ENCODE assay signal across 27 cellular contexts in genomic region chr5:61905635-61906034, GRCh38.
"Had no signal": no experiment of that assay in that cellular context is flagged by ENCODE, and none has a peak within 500 bp of the region (broad histone marks: within the 10 kb centered on the region; RNA-seq: fewer than 3 reads in every experiment).

No MANE protein-coding gene starts in this region.

- H3K27ac ChIP-seq: heart right ventricle, hepatocyte, lower lobe of right lung, pancreas, prostate gland, right lobe of liver, skin epidermis, stomach, suprapubic skin, thoracic aorta, tibial artery, upper lobe of right lung had no signal

- H3K79me2 ChIP-seq: hepatocyte had no signal

- H3K36me3 ChIP-seq: heart right ventricle, lower lobe of right lung, pancreas, prostate gland, right lobe of liver, stomach, suprapubic skin, thoracic aorta, tibial artery, upper lobe of right lung had no signal

- ATAC-seq: lower lobe of right lung; naive thymus-derived CD4-positive, alpha-beta T cell; pancreas; right lobe of liver; stimulated activated naive B cell treated with anti-CD40 and anti-IgM and Interleukin-4, amounts not matched to agents 10 μg/mL and 1 μg/mL and 100 μg/mL, for 72 hours; stimulated activated naive CD8-positive, alpha-beta T cell treated with anti-CD3 and anti-CD28 coated beads, Interleukin-15, Interleukin-2, amounts not matched to agents 100 U/mL and 50 U/mL, for 24 hours; upper lobe of right lung had no signal

- H3K9me3 ChIP-seq: heart right ventricle, lower lobe of right lung, pancreas, prostate gland, right lobe of liver, stomach, suprapubic skin, thoracic aorta, tibial artery, upper lobe of right lung had no signal

- H3K27ac Mint-ChIP-seq: mesothelial cell of epicardium; naive thymus-derived CD4-positive, alpha-beta T cell; natural killer cell treated with Interleukin-12 subunit alpha and Interleukin-12 subunit beta and Interleukin-15 and Interleukin-18, amount 100 ng/mL, for 72 hours; stimulated activated naive B cell treated with anti-CD40 and anti-IgM and Interleukin-4, amounts not matched to agents 10 μg/mL and 1 μg/mL and 100 μg/mL, for 72 hours had no signal

- H3K9me3 Mint-ChIP-seq: mesothelial cell of epicardium; natural killer cell treated with Interleukin-12 subunit alpha and Interleukin-12 subunit beta and Interleukin-15 and Interleukin-18, amount 100 ng/mL, for 72 hours had no signal

- H3K4me2 ChIP-seq: hepatocyte had no signal

- H3K27me3 Mint-ChIP-seq: natural killer cell treated with Interleukin-12 subunit alpha and Interleukin-12 subunit beta and Interleukin-15 and Interleukin-18, amount 100 ng/mL, for 72 hours had no signal

- H2AFZ ChIP-seq: hepatocyte had no signal

- H3K4me1 ChIP-seq: lower lobe of right lung, pancreas, prostate gland, right lobe of liver, stomach, suprapubic skin, tibial artery, upper lobe of right lung had no signal

- H3K4me3 Mint-ChIP-seq: mesothelial cell of epicardium; naive thymus-derived CD4-positive, alpha-beta T cell; natural killer cell treated with Interleukin-12 subunit alpha and Interleukin-12 subunit beta and Interleukin-15 and Interleukin-18, amount 100 ng/mL, for 72 hours; stimulated activated naive B cell treated with anti-CD40 and anti-IgM and Interleukin-4, amounts not matched to agents 10 μg/mL and 1 μg/mL and 100 μg/mL, for 72 hours had no signal

- H3K4me3 ChIP-seq: heart right ventricle, hepatocyte, lower lobe of right lung, pancreas, prostate gland, right lobe of liver, skin epidermis, stomach, suprapubic skin, thoracic aorta, tibial artery, upper lobe of right lung had no signal

- H3K27me3 ChIP-seq: heart right ventricle, hepatocyte, pancreas, right lobe of liver, stomach, suprapubic skin, tibial artery, upper lobe of right lung had no signal

- H3K36me3 Mint-ChIP-seq: mesothelial cell of epicardium; naive thymus-derived CD4-positive, alpha-beta T cell; natural killer cell treated with Interleukin-12 subunit alpha and Interleukin-12 subunit beta and Interleukin-15 and Interleukin-18, amount 100 ng/mL, for 72 hours; stimulated activated naive B cell treated with anti-CD40 and anti-IgM and Interleukin-4, amounts not matched to agents 10 μg/mL and 1 μg/mL and 100 μg/mL, for 72 hours had no signal

- DNase-seq: heart right ventricle; islet precursor cell; lower lobe of right lung; mammary epithelial cell; mesendoderm; naive thymus-derived CD4-positive, alpha-beta T cell; nucleus accumbens; pancreas; posterior cingulate gyrus; right lobe of liver; stimulated activated CD4-positive, alpha-beta T cell treated with anti-CD3 and anti-CD28 coated beads, Interleukin-12 subunit alpha, Interleukin-12 subunit beta, amount 100 ng/mL, for 4 hours; stimulated activated CD4-positive, alpha-beta T cell treated with anti-CD3 and anti-CD28 coated beads, Interleukin-15, amount 100 ng/mL, for 24 hours; stimulated activated CD4-positive, alpha-beta T cell treated with anti-CD3 and anti-CD28 coated beads, Interleukin-2, amount 100 ng/mL, for 24 hours; stimulated activated CD4-positive, alpha-beta T cell treated with anti-CD3 and anti-CD28 coated beads, Interleukin-4, amount 100 ng/mL, for 1 hour; stimulated activated naive B cell treated with anti-CD40 and anti-IgM and Interleukin-4, amounts not matched to agents 10 μg/mL and 1 μg/mL and 100 μg/mL, for 72 hours; stimulated activated naive CD8-positive, alpha-beta T cell treated with anti-CD3 and anti-CD28 coated beads, Interleukin-15, Interleukin-2, amounts not matched to agents 100 U/mL and 50 U/mL, for 24 hours; stomach; tibial artery; trophoblast cell; upper lobe of right lung had no signal

- H3K4me1 Mint-ChIP-seq: mesothelial cell of epicardium; naive thymus-derived CD4-positive, alpha-beta T cell; stimulated activated naive B cell treated with anti-CD40 and anti-IgM and Interleukin-4, amounts not matched to agents 10 μg/mL and 1 μg/mL and 100 μg/mL, for 72 hours had no signal
